ENCODE assay signal across 8 cellular contexts in the genomic region with DNA sequence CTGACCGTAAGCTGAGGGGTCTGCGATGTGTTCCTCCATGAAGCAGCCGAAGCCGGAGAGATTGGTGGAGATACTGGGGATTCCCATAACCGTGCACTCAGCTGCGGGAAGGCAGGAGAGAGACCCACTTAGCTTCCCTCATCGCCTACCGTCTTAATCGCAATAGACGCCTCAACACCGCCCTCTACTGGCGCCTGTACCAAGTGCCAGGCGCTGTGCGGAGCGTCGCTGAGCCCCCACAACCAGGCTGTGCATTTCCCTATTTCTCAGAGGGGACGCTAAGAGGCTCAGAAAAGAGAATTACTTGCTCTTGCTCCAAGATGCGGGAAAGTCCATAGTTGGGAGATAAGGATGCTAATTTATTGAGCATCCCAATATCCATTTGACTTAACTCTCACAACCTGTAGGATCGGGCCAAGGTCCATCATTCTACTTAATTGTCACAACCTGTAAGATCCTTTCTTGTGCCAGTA. TPM values are rescaled to one million over a fixed set of nuclear protein-coding genes. Genes with fewer than 3 reads are reported as not detected.
DNase-seq lines count a peak whose midpoint lies in the region; ATAC-seq and TF ChIP-seq lines count a peak whose summit lies in the region.

No MANE protein-coding gene starts in this region.

- WGBS in neuronal stem cell (ENCODE audit: extremely low coverage in 2 of 2, insufficient read length in 2 of 2, insufficient replicate concordance in 1 of 2), 2 donors: no CpG with 5 or more reads among the region's 19 CpGs
- 17 to 18% methylated on average over 18 to 19 of the region's 19 CpGs for WGBS in testis, 2 donors

- H3K4me2 ChIP-seq in OCI-LY7 (ENCODE audit: low read length): no peak overlapping the region
- H3K4me2 ChIP-seq in neuronal stem cell (ENCODE audit: insufficient read depth, low read length, poor library complexity, severe bottlenecking): no peak overlapping the region

- H3K36me3 ChIP-seq in OCI-LY7 (ENCODE audit: insufficient read depth, low read length) (peaks cover 52% of the 10 kb centered on the region), neuronal stem cell (replicated peaks in 1 of 2; ENCODE audit: control insufficient read depth in 2 of 2, insufficient read depth in 2 of 2, low read length in 2 of 2) (peaks cover 36 to 76% of the 10 kb centered on the region in 2 donors), testis (ENCODE audit: low read depth, missing control alignments) (no peaks in the 10 kb centered on the region)

- H2BK120ac ChIP-seq in neuronal stem cell (ENCODE audit: low read depth, low read length): no peak overlapping the region

- no peaks in the 10 kb centered on the region for H3K9me2 ChIP-seq in OCI-LY7 (ENCODE audit: insufficient read depth, low read length)

- H3K4me3 ChIP-seq in OCI-LY7 (ENCODE audit: low read depth, low read length, poor library complexity, severe bottlenecking) (no peak overlapping the region), neuronal stem cell (ENCODE audit: low read length in 2 of 2) (no peak overlapping the region), testis (peak overlapping the region in 1 of 2 donors; percentile 7)

- H3K79me1 ChIP-seq in neuronal stem cell (ENCODE audit: low read depth, low read length): no peaks in the 10 kb centered on the region

- H2BK15ac ChIP-seq in neuronal stem cell (ENCODE audit: low read length): no peak overlapping the region

- H4K20me1 ChIP-seq in OCI-LY7 (ENCODE audit: insufficient read depth, low read length): no peaks in the 10 kb centered on the region

- no TSS peak for BruUV-seq in OCI-LY7 (replicated peaks; lab: Mats Ljungman, UMichigan)

- H3K14ac ChIP-seq in neuronal stem cell (ENCODE audit: low read length): no peak overlapping the region

- peak; percentile 76 for DNase-seq in CD14-positive monocyte (ENCODE audit: low spot score)
- DNase-seq in HK-2 (ENCODE audit: unreplicated experiment): peak; percentile 46
- peak; percentile 90 for DNase-seq in OCI-LY7 (ENCODE audit: low spot score)
- DNase-seq in activated T-cell treated with anti-CD3 and anti-CD28 coated beads, Interleukin-2, amount 50 U/mL, for 24 hours: peak; percentile 89
- peak; percentile 58 for DNase-seq in fibroblast of gingiva (ENCODE audit: low read depth)
- peak; percentile 82 for DNase-seq in neuronal stem cell (ENCODE audit: low spot score)
- DNase-seq in testis: peak; percentile 91

- H3K79me2 ChIP-seq in OCI-LY7 (ENCODE audit: insufficient read depth, low read depth, low read length): peaks cover 10% of the 10 kb centered on the region; the same call in 1 of the 2 replicates

- no peak overlapping the region for H2BK12ac ChIP-seq in neuronal stem cell (ENCODE audit: low read length)

- ATAC-seq in GM19397 (IDR thresholded peaks at IDR 0.05; ENCODE audit: unreplicated experiment): no peak

- peaks cover 38% of the 10 kb centered on the region for H3K4me1 Mint-ChIP-seq in CD14-positive monocyte
- H3K4me1 Mint-ChIP-seq in activated T-cell treated with anti-CD3 and anti-CD28 coated beads, Interleukin-2, amount 50 U/mL, for 24 hours (ENCODE audit: low read depth): peaks cover 25% of the 10 kb centered on the region

- no peaks in the 10 kb centered on the region for H3K27me3 ChIP-seq in neuronal stem cell (ENCODE audit: control insufficient read depth in 3 of 3, insufficient read depth in 3 of 3, low read depth in 1 of 3, low read length in 3 of 3)
- H3K27me3 ChIP-seq in testis: no peaks in the 10 kb centered on the region

- CTCF ChIA-PET in OCI-LY7 (lab: Charles Lee; ENCODE audit: unreplicated experiment): interaction anchor here (0.5 to 1.7 kb wide), 4 partner anchors 76 to 183 kb away, joined by 3 to 5 read pairs (median 4); a partner anchor contains a TSS

- H4K8ac ChIP-seq in neuronal stem cell (ENCODE audit: low read depth, low read length): no peak overlapping the region

- no peak for TF ChIP-seq POLR2A in testis (IDR thresholded peaks at IDR 0.05)

- H3K9ac ChIP-seq in neuronal stem cell (ENCODE audit: low read depth, low read length, poor library complexity): no peak overlapping the region

- peak; percentile 94 for TF ChIP-seq CTCF in CD14-positive monocyte (IDR thresholded peaks at IDR 0.05)
- peak; percentile 96 for TF ChIP-seq CTCF in OCI-LY7 (conservative IDR thresholded peaks at IDR 0.05; ENCODE audit: low read length)
- peak; percentile 67 to 85 (median 85) for TF ChIP-seq CTCF in testis (IDR thresholded peaks at IDR 0.05)

- H2BK5ac ChIP-seq in neuronal stem cell (ENCODE audit: low read length): no peak overlapping the region

- H2AFZ ChIP-seq in OCI-LY7 (ENCODE audit: low read length): no peak overlapping the region
- H2AFZ ChIP-seq in neuronal stem cell (ENCODE audit: low read length): peak overlapping the region; percentile 61

- no peak overlapping the region for H3K23ac ChIP-seq in neuronal stem cell (ENCODE audit: low read depth, low read length, poor library complexity)

- H3K9me3 ChIP-seq in OCI-LY7 (ENCODE audit: low read length): no peaks in the 10 kb centered on the region
- peaks cover 0 to 8% of the 10 kb centered on the region in 2 donors for H3K9me3 ChIP-seq in neuronal stem cell (replicated peaks in 1 of 2; ENCODE audit: control insufficient read depth in 2 of 2, insufficient read depth in 1 of 2, low read depth in 1 of 2, low read length in 2 of 2)
- H3K9me3 ChIP-seq in testis: no peaks in the 10 kb centered on the region

- intact Hi-C loops in CD14-positive monocyte (cut with micrococcal nuclease) (loop anchor here (5.0 kb wide), 3 partner anchors 74 to 184 kb away; a partner anchor contains a TSS), OCI-LY7 (cut with micrococcal nuclease; ENCODE audit: unreplicated experiment) (loop anchor here (1.0 to 5.0 kb wide), 3 partner anchors 134 to 324 kb away; a partner anchor contains a TSS), testis (cut with DNase I; ENCODE audit: low total_unique reads) (loop anchor here (10.0 kb wide), 1 partner anchor 176 kb away; no protein-coding TSS in a partner anchor)

- H3K27me3 Mint-ChIP-seq in CD14-positive monocyte (ENCODE audit: low read depth in 3 of 3): peaks cover 0 to 11% (median 0%) of the 10 kb centered on the region in 3 donors
- H3K27me3 Mint-ChIP-seq in activated T-cell treated with anti-CD3 and anti-CD28 coated beads, Interleukin-2, amount 50 U/mL, for 24 hours: no peaks in the 10 kb centered on the region

- H3K27ac Mint-ChIP-seq in CD14-positive monocyte: peak overlapping the region in 2 of 7 donors; percentile 24 to 71
- H3K27ac Mint-ChIP-seq in activated T-cell treated with anti-CD3 and anti-CD28 coated beads, Interleukin-2, amount 50 U/mL, for 24 hours: peak overlapping the region; percentile 76

- peaks cover 41% of the 10 kb centered on the region for H3K4me1 ChIP-seq in OCI-LY7 (ENCODE audit: insufficient read depth, low read length, poor library complexity, severe bottlenecking)
- peaks cover 2% of the 10 kb centered on the region in 2 donors for H3K4me1 ChIP-seq in neuronal stem cell (ENCODE audit: control insufficient read depth in 2 of 2, insufficient read depth in 1 of 2, low read depth in 1 of 2, low read length in 2 of 2)
- peaks cover 6% of the 10 kb centered on the region for H3K4me1 ChIP-seq in testis

- H3K4ac ChIP-seq in neuronal stem cell (ENCODE audit: low read length): no peak overlapping the region

- no peak overlapping the region for H3K18ac ChIP-seq in neuronal stem cell (ENCODE audit: low read length)

- H3K27ac ChIP-seq in OCI-LY7 (ENCODE audit: low read depth, low read length, poor library complexity, severe bottlenecking) (no peak overlapping the region), neuronal stem cell (replicated peaks; ENCODE audit: low read length) (no peak overlapping the region), testis (no peak overlapping the region)

- H4K91ac ChIP-seq in neuronal stem cell (ENCODE audit: low read depth, low read length, poor library complexity): no peak overlapping the region

- POLR2A ChIA-PET in OCI-LY7 (lab: Charles Lee): interaction anchor here (1.2 kb wide), 1 partner anchor 22 kb away, joined by 3 read pairs; a partner anchor contains a TSS

- H3K4me3 Mint-ChIP-seq in CD14-positive monocyte: no peak overlapping the region
- H3K4me3 Mint-ChIP-seq in activated T-cell treated with anti-CD3 and anti-CD28 coated beads, Interleukin-2, amount 50 U/mL, for 24 hours: no peak overlapping the region

- peaks cover 37 to 66% of the 10 kb centered on the region in 2 donors for H3K36me3 Mint-ChIP-seq in CD14-positive monocyte
- peaks cover 72% of the 10 kb centered on the region for H3K36me3 Mint-ChIP-seq in activated T-cell treated with anti-CD3 and anti-CD28 coated beads, Interleukin-2, amount 50 U/mL, for 24 hours (ENCODE audit: low read depth)

- peaks cover 0 to 3% (median 0%) of the 10 kb centered on the region in 7 donors for H3K9me3 Mint-ChIP-seq in CD14-positive monocyte
- H3K9me3 Mint-ChIP-seq in activated T-cell treated with anti-CD3 and anti-CD28 coated beads, Interleukin-2, amount 50 U/mL, for 24 hours: no peaks in the 10 kb centered on the region

- no peak overlapping the region for H2AK5ac ChIP-seq in neuronal stem cell (ENCODE audit: low read depth, low read length)

RNA-seq across cellular contexts. Expression of a gene that starts 5.8 kb away (rescaled TPM):
- polyA plus RNA-seq in CD14-positive monocyte: over 10,000 TPM; 23,650 to 26,681 TPM
- 562 and 602 TPM in 2 replicates for total RNA-seq in OCI-LY7 (2014; rRNA removed; shearing (Covaris generic))
- 438 and 467 TPM in 2 replicates for total RNA-seq in OCI-LY7 (2022)
- 2,949 TPM for polyA plus RNA-seq in neuronal stem cell (2013, experiment 1 of 2)
- polyA plus RNA-seq in neuronal stem cell (2013, experiment 2 of 2): 2,579 TPM
- total RNA-seq in testis: 100 to 1,000 TPM; 746 to 935 TPM
- polyA plus RNA-seq in testis (ENCODE audit: insufficient read depth, low read depth, low replicate concordance): 1,424 TPM

RNA-seq across cellular contexts. Expression of a gene that starts 16.3 kb away (rescaled TPM):
- polyA plus RNA-seq in CD14-positive monocyte: 10 to 100 TPM; 69.2 to 80.5 TPM
- total RNA-seq in OCI-LY7 (2014; rRNA removed; shearing (Covaris generic)): 94.9 and 95.2 TPM in 2 replicates
- 83.9 and 93.7 TPM in 2 replicates for total RNA-seq in OCI-LY7 (2022)
- 66.4 TPM for polyA plus RNA-seq in neuronal stem cell (2013, experiment 1 of 2)
- polyA plus RNA-seq in neuronal stem cell (2013, experiment 2 of 2): 63.3 TPM
- 10 to 100 TPM; 50.1 to 52.1 TPM for total RNA-seq in testis
- 48.7 TPM for polyA plus RNA-seq in testis (ENCODE audit: insufficient read depth, low read depth, low replicate concordance)

RNA-seq across cellular contexts. Expression of a gene that starts 22.1 kb away (rescaled TPM):
- polyA plus RNA-seq in CD14-positive monocyte: 10 to 100 TPM; 13.3 to 21.3 TPM
- 12.5 and 20.0 TPM in 2 replicates for total RNA-seq in OCI-LY7 (2014; rRNA removed; shearing (Covaris generic))
- 28.9 and 29.9 TPM in 2 replicates for total RNA-seq in OCI-LY7 (2022)
- 17.7 TPM for polyA plus RNA-seq in neuronal stem cell (2013, experiment 1 of 2)
- polyA plus RNA-seq in neuronal stem cell (2013, experiment 2 of 2): 16.4 TPM
- total RNA-seq in testis: 10 to 100 TPM; 21.1 to 23.6 TPM
- 13.8 TPM for polyA plus RNA-seq in testis (ENCODE audit: insufficient read depth, low read depth, low replicate concordance)

RNA-seq across cellular contexts. Expression of a gene that starts 22.7 kb away (rescaled TPM):
- polyA plus RNA-seq in CD14-positive monocyte (10 to 100 TPM; 40.1 to 41.9 TPM), testis (ENCODE audit: insufficient read depth, low read depth, low replicate concordance) (528 TPM)
- total RNA-seq in OCI-LY7 (2014; rRNA removed; shearing (Covaris generic)): 265 and 272 TPM in 2 replicates
- total RNA-seq in OCI-LY7 (2022) (125 and 146 TPM in 2 replicates), testis (100 to 1,000 TPM; 299 to 395 TPM)
- 76.7 TPM for polyA plus RNA-seq in neuronal stem cell (2013, experiment 1 of 2)
- polyA plus RNA-seq in neuronal stem cell (2013, experiment 2 of 2): 72.0 TPM

RNA-seq across cellular contexts. Expression of a gene that starts 37.5 kb away (rescaled TPM):
- under 1 TPM in 1 of 2 donors, not detected in 1; 0.38 TPM for polyA plus RNA-seq in CD14-positive monocyte
- not detected in 2 replicates for total RNA-seq in OCI-LY7 (2014; rRNA removed; shearing (Covaris generic))
- 0.53 TPM in 1 of 2 replicates, not detected in the other for total RNA-seq in OCI-LY7 (2022)
- 0.81 TPM for polyA plus RNA-seq in neuronal stem cell (2013, experiment 1 of 2)
- 0.93 TPM for polyA plus RNA-seq in neuronal stem cell (2013, experiment 2 of 2)
- 1 to 10 TPM; 2.3 to 2.4 TPM for total RNA-seq in testis
- polyA plus RNA-seq in testis (ENCODE audit: insufficient read depth, low read depth, low replicate concordance): 3.1 TPM
